Comparison of ENCODE assay signal across 22 cellular contexts in the genomic region with DNA sequence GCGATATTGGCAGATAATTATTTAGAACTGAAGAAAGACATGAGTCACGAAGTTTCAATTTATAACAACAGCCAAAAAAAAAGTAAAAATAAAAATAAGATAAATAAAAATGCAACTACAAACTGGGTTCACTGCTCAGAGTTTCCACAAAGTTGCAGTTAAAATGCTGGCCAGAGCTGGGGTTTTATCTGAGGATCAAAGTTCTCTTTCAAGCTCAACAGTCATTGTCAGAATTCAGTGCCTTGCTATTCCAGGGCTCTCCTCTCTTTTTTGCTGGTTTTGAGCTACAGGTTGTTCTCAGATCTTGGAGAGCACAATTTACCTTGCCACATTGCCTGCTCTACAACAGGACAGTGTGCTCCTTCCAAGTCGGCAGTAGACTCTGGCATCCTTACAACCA.
A peak's percentile ranks its signal among the peaks of the same experiment; 100 is the strongest.
DNase-seq lines count a peak whose midpoint lies in the region; ATAC-seq and TF ChIP-seq lines count a peak whose summit lies in the region.
"Had no signal": no experiment of that assay in that cellular context is flagged by ENCODE, and none has a peak within 500 bp of the region (broad histone marks: within the 10 kb centered on the region; RNA-seq: fewer than 3 reads in every experiment).

No MANE protein-coding gene starts in this region.

- H3K23ac ChIP-seq in mesenchymal stem cell (ENCODE audit: low read length in 2 of 2) = no peak overlapping the region

- H3K14ac ChIP-seq in mesenchymal stem cell (ENCODE audit: low read length in 2 of 2) = no peak overlapping the region

- peak; percentile 73 for ATAC-seq in left lobe of liver
- ATAC-seq in activated CD8-positive, alpha-beta T cell treated with anti-CD3 and anti-CD28 coated beads for 36 hours = no peak
- ATAC-seq: GM12878 had no signal

- no peak overlapping the region for H4K8ac ChIP-seq in mesenchymal stem cell (ENCODE audit: low read length)

- no peaks in the 10 kb centered on the region for H3K27me3 Mint-ChIP-seq in activated CD8-positive, alpha-beta T cell treated with anti-CD3 and anti-CD28 coated beads for 36 hours
- H3K27me3 Mint-ChIP-seq: CD4-positive, CD25-positive, alpha-beta regulatory T cell; CD8-positive, alpha-beta memory T cell had no signal

- DNase-seq in left lobe of liver (ENCODE audit: low spot score) (no peak), mesenchymal stem cell (no peak), NCI-H1694 (lab: John Stamatoyannopoulos, UW) (no peak)
- no peak for DNase-seq in activated CD8-positive, alpha-beta T cell treated with anti-CD3 and anti-CD28 coated beads for 36 hours
- DNase-seq: 8988T; ACHN; BE2C; C1 segment of cervical spinal cord; CD4-positive, alpha-beta memory T cell; CD4-positive, CD25-positive, alpha-beta regulatory T cell; CD8-positive, alpha-beta memory T cell; COR-L47; DMS 273 treated with DMSO at 0.1 percent for 48 hours; DMS153; DMS53; DMS79; DND-41; EL; GDM1 had no signal

- no peak overlapping the region for H3K27ac ChIP-seq in BLaER1 treated with 17β-estradiol and CSF1 and Interleukin-3, amounts not matched to agents 10 nM and 100 nM
- H3K27ac ChIP-seq in mesenchymal stem cell (ENCODE audit: low read length, poor library complexity, severe bottlenecking) = no peak overlapping the region

- no peak overlapping the region for H4K91ac ChIP-seq in mesenchymal stem cell (ENCODE audit: low read length)

- no peaks in the 10 kb centered on the region for H3K79me1 ChIP-seq in mesenchymal stem cell (replicated peaks; ENCODE audit: low read length, poor library complexity, severe bottlenecking)

- intact Hi-C loops in activated CD8-positive, alpha-beta T cell treated with anti-CD3 and anti-CD28 coated beads for 36 hours (cut with micrococcal nuclease) = no loop called here

- H2BK12ac ChIP-seq in mesenchymal stem cell (ENCODE audit: low read length in 2 of 2) = no peak overlapping the region

- no peaks in the 10 kb centered on the region for H3K27me3 ChIP-seq in BLaER1 treated with 17β-estradiol and CSF1 and Interleukin-3, amounts not matched to agents 10 nM and 100 nM
- no peaks in the 10 kb centered on the region for H3K27me3 ChIP-seq in mesenchymal stem cell (ENCODE audit: control insufficient read depth in 1 of 2, insufficient read depth in 1 of 2, low read length in 2 of 2)
- H3K27me3 ChIP-seq: BE2C had no signal

- no peaks in the 10 kb centered on the region for H3K36me3 ChIP-seq in BLaER1 treated with 17β-estradiol and CSF1 and Interleukin-3, amounts not matched to agents 10 nM and 100 nM
- H3K36me3 ChIP-seq in mesenchymal stem cell (ENCODE audit: control insufficient read depth in 1 of 2, insufficient read depth in 2 of 2, low read depth in 1 of 2, low read length in 2 of 2) = no peaks in the 10 kb centered on the region
- H3K36me3 ChIP-seq: BE2C had no signal

- H3K9ac ChIP-seq in BLaER1 treated with 17β-estradiol and CSF1 and Interleukin-3, amounts not matched to agents 10 nM and 100 nM = no peak overlapping the region
- no peak overlapping the region for H3K9ac ChIP-seq in mesenchymal stem cell (ENCODE audit: low read length)

- no peak overlapping the region for H2AFZ ChIP-seq in mesenchymal stem cell (ENCODE audit: low read depth, low read length)

- H3K4me3 Mint-ChIP-seq in activated CD8-positive, alpha-beta T cell treated with anti-CD3 and anti-CD28 coated beads for 36 hours = no peak overlapping the region
- H3K4me3 Mint-ChIP-seq: CD14-positive monocyte; CD4-positive, alpha-beta memory T cell; CD4-positive, CD25-positive, alpha-beta regulatory T cell; CD8-positive, alpha-beta memory T cell had no signal

- CTCF ChIA-PET in activated CD8-positive, alpha-beta T cell treated with anti-CD3 and anti-CD28 coated beads for 36 hours (lab: Charles Lee) = no interaction called here

- peaks cover 2% of the 10 kb centered on the region for H3K9me3 Mint-ChIP-seq in activated CD8-positive, alpha-beta T cell treated with anti-CD3 and anti-CD28 coated beads for 36 hours
- H3K9me3 Mint-ChIP-seq: CD4-positive, alpha-beta memory T cell had no signal

- no peaks in the 10 kb centered on the region for H4K20me1 ChIP-seq in BLaER1 treated with 17β-estradiol and CSF1 and Interleukin-3, amounts not matched to agents 10 nM and 100 nM

- H3K4me1 ChIP-seq in BLaER1 treated with 17β-estradiol and CSF1 and Interleukin-3, amounts not matched to agents 10 nM and 100 nM = peaks cover 0 to 11% (median 6%) of the 10 kb centered on the region in 10 experiments; a peak in 10 of 20 replicates
- H3K4me1 ChIP-seq in mesenchymal stem cell (ENCODE audit: control insufficient read depth, insufficient read depth, low read depth, low read length) = no peaks in the 10 kb centered on the region
- H3K4me1 ChIP-seq: BE2C had no signal

- H3K9me3 ChIP-seq in BLaER1 treated with 17β-estradiol and CSF1 and Interleukin-3, amounts not matched to agents 10 nM and 100 nM (replicated peaks in 1 of 11) = no peaks in the 10 kb centered on the region
- H3K9me3 ChIP-seq in mesenchymal stem cell (ENCODE audit: control insufficient read depth, low read length) = no peaks in the 10 kb centered on the region
- H3K9me3 ChIP-seq: BE2C had no signal

- WGBS in mesenchymal stem cell = 87% methylated on average over 1 of the region's 3 CpGs

- no peak overlapping the region for H2BK5ac ChIP-seq in mesenchymal stem cell (ENCODE audit: low read depth, low read length, poor library complexity, severe bottlenecking)

- H2BK120ac ChIP-seq in mesenchymal stem cell (ENCODE audit: low read depth, low read length) = no peak overlapping the region

- no peak for TF ChIP-seq CTCF in activated CD8-positive, alpha-beta T cell treated with anti-CD3 and anti-CD28 coated beads for 36 hours (IDR thresholded peaks at IDR 0.05)

- H2AK5ac ChIP-seq in mesenchymal stem cell (ENCODE audit: low read length, severe bottlenecking) = no peak overlapping the region

- H3K18ac ChIP-seq in mesenchymal stem cell (ENCODE audit: low read depth in 1 of 2, low read length in 2 of 2) = no peak overlapping the region

- POLR2A ChIA-PET in activated CD8-positive, alpha-beta T cell treated with anti-CD3 and anti-CD28 coated beads for 36 hours (lab: Charles Lee) = no interaction called here

- peak overlapping the region in 7 of 11 experiments; percentile 3 to 59 (median 46); a peak in 10 of 22 replicates for H3K4me2 ChIP-seq in BLaER1 treated with 17β-estradiol and CSF1 and Interleukin-3, amounts not matched to agents 10 nM and 100 nM
- H3K4me2 ChIP-seq in mesenchymal stem cell (ENCODE audit: low read length, poor library complexity, severe bottlenecking) = no peak overlapping the region

- no peak overlapping the region for H2BK15ac ChIP-seq in mesenchymal stem cell (ENCODE audit: low read depth, poor library complexity, severe bottlenecking)

- no peaks in the 10 kb centered on the region for H3K36me3 Mint-ChIP-seq in activated CD8-positive, alpha-beta T cell treated with anti-CD3 and anti-CD28 coated beads for 36 hours (ENCODE audit: low read depth)
- H3K36me3 Mint-ChIP-seq: CD14-positive monocyte; CD4-positive, alpha-beta memory T cell; CD4-positive, CD25-positive, alpha-beta regulatory T cell; CD8-positive, alpha-beta memory T cell had no signal

- no peak overlapping the region for H3K4me3 ChIP-seq in BLaER1 treated with 17β-estradiol and CSF1 and Interleukin-3, amounts not matched to agents 10 nM and 100 nM
- H3K4me3 ChIP-seq in mesenchymal stem cell (ENCODE audit: insufficient read depth in 1 of 2, low read depth in 1 of 2, low read length in 2 of 2) = no peak overlapping the region
- H3K4me3 ChIP-seq: GM12878 had no signal

- no peak overlapping the region for H3K27ac Mint-ChIP-seq in activated CD8-positive, alpha-beta T cell treated with anti-CD3 and anti-CD28 coated beads for 36 hours
- H3K27ac Mint-ChIP-seq: CD14-positive monocyte; CD4-positive, alpha-beta memory T cell; CD4-positive, CD25-positive, alpha-beta regulatory T cell; CD8-positive, alpha-beta memory T cell had no signal

- H3K4me1 Mint-ChIP-seq in activated CD8-positive, alpha-beta T cell treated with anti-CD3 and anti-CD28 coated beads for 36 hours (ENCODE audit: low read depth) = no peaks in the 10 kb centered on the region
- H3K4me1 Mint-ChIP-seq: CD14-positive monocyte; CD4-positive, alpha-beta memory T cell; CD4-positive, CD25-positive, alpha-beta regulatory T cell; CD8-positive, alpha-beta memory T cell had no signal

- H3K4ac ChIP-seq in mesenchymal stem cell (ENCODE audit: low read depth in 1 of 2, low read length in 2 of 2) = no peak overlapping the region
